ENCODE assay signal across 1 cellular context in the genomic region with DNA sequence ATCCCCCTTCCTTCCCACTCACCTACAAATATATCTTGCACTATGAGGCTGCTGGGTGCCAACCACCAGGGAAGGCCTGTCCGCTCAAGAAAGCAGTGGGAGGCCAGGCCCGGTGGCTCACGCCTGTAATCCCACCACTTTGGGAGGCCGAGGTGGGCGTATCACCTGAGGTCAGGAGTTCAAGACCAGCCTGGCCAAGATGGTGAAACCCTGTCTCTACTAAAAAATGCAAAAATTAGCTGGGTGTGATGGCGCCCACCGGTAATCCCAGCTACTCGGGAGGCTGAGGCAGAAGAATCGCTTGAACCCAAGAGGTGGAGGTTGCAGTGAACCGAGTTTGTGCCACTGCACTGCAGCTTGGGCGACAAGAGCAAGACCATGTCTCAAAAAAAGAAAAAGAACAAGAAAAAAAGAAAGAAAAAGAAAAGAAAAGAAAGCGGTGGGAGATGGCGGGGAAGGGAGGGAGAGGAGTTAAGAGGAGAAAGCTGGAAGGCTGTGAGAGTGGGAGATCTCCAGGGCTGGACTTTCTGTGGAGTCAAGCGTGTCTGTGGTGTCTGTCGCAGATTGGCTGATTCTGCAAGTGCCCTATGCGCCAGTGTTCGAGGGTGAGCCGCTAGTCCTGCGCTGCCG.
A peak's percentile ranks its signal among the peaks of the same experiment; 100 is the strongest.
TF ChIP-seq lines count a peak whose summit lies in the region.

No MANE protein-coding gene starts in this region.

TF ChIP-seq in HepG2, 621 proteins besides CTCF, POLR2A, EP300 and RAD21:
- 0 out of 2 replicates have a peak, but pooled peaks have one; percentile 1 for TF ChIP-seq ZNF292 (CRISPR knock-in tag; IDR thresholded peaks at IDR 0.05; ENCODE audit: borderline replicate concordance, low read depth)
